35 cellular contexts compared by ENCODE assay signal in genomic region chr1:242542271-242542670, GRCh38. TPM values are rescaled to one million over a fixed set of nuclear protein-coding genes. Genes with fewer than 3 reads are reported as not detected.
"Had no signal": no experiment of that assay in that cellular context is flagged by ENCODE, and none has a peak within 500 bp of the region (broad histone marks: within the 10 kb centered on the region; RNA-seq: fewer than 3 reads in every experiment).

No MANE protein-coding gene starts in this region.

- H3K4me3 Mint-ChIP-seq: activated CD8-positive, alpha-beta T cell treated with anti-CD3 and anti-CD28 coated beads for 36 hours; activated naive CD4-positive, alpha-beta T cell treated with anti-CD3 and anti-CD28 coated beads, Interleukin-2, amount 50 U/mL, for 24 hours; activated naive CD8-positive, alpha-beta T cell treated with anti-CD3 and anti-CD28 coated beads for 36 hours; activated naive CD8-positive, alpha-beta T cell treated with anti-CD3 and anti-CD28 coated beads, Interleukin-2, amount 50 U/mL, for 24 hours; activated T-cell treated with anti-CD3 and anti-CD28 coated beads, Interleukin-2, amount 50 U/mL, for 4 hours; activated T-helper 17 cell treated with anti-CD3 and anti-CD28 coated beads, Interleukin-2, amount 50 U/mL, for 72 hours; effector memory CD8-positive, alpha-beta T cell; T-helper 17 cell; T-helper 2 cell treated with Interferon-gamma antibody and Interleukin-4, amounts not matched to agents 5 μg/mL and 100 μg/mL, for 36 hours had no signal

- ATAC-seq: activated CD8-positive, alpha-beta T cell treated with anti-CD3 and anti-CD28 coated beads for 36 hours; activated naive CD8-positive, alpha-beta T cell treated with anti-CD3 and anti-CD28 coated beads, Interleukin-2, amount 50 U/mL, for 24 hours; activated T-cell treated with anti-CD3 and anti-CD28 coated beads, Interleukin-2, amount 50 U/mL, for 4 hours; activated T-helper 17 cell treated with anti-CD3 and anti-CD28 coated beads, Interleukin-2, amount 50 U/mL, for 72 hours; body of pancreas; effector memory CD8-positive, alpha-beta T cell; gastroesophageal sphincter; heart right ventricle; T-helper 17 cell had no signal

- H3K4me1 ChIP-seq: adrenal gland, body of pancreas, esophagus muscularis mucosa, gastroesophageal sphincter, heart right ventricle had no signal

- H3K4me1 Mint-ChIP-seq: activated naive CD4-positive, alpha-beta T cell treated with anti-CD3 and anti-CD28 coated beads, Interleukin-2, amount 50 U/mL, for 24 hours; activated naive CD8-positive, alpha-beta T cell treated with anti-CD3 and anti-CD28 coated beads for 36 hours; activated naive CD8-positive, alpha-beta T cell treated with anti-CD3 and anti-CD28 coated beads, Interleukin-2, amount 50 U/mL, for 24 hours; activated T-helper 17 cell treated with anti-CD3 and anti-CD28 coated beads, Interleukin-2, amount 50 U/mL, for 72 hours; T-helper 17 cell had no signal

- H3K27me3 Mint-ChIP-seq: activated T-helper 17 cell treated with anti-CD3 and anti-CD28 coated beads, Interleukin-2, amount 50 U/mL, for 72 hours; effector memory CD8-positive, alpha-beta T cell had no signal

- H3K27ac ChIP-seq: adrenal gland, body of pancreas, esophagus muscularis mucosa, gastroesophageal sphincter, heart right ventricle, WERI-Rb-1 had no signal

- H3K9me3 Mint-ChIP-seq: activated CD8-positive, alpha-beta T cell treated with anti-CD3 and anti-CD28 coated beads for 36 hours; activated naive CD4-positive, alpha-beta T cell treated with anti-CD3 and anti-CD28 coated beads, Interleukin-2, amount 50 U/mL, for 24 hours; activated naive CD8-positive, alpha-beta T cell treated with anti-CD3 and anti-CD28 coated beads for 36 hours; activated naive CD8-positive, alpha-beta T cell treated with anti-CD3 and anti-CD28 coated beads, Interleukin-2, amount 50 U/mL, for 24 hours; activated T-cell treated with anti-CD3 and anti-CD28 coated beads, Interleukin-2, amount 50 U/mL, for 4 hours; activated T-helper 17 cell treated with anti-CD3 and anti-CD28 coated beads, Interleukin-2, amount 50 U/mL, for 72 hours; effector memory CD8-positive, alpha-beta T cell; T-helper 2 cell treated with Interferon-gamma antibody and Interleukin-4, amounts not matched to agents 5 μg/mL and 100 μg/mL, for 36 hours had no signal

- H3K4me3 ChIP-seq: adrenal gland, body of pancreas, esophagus muscularis mucosa, gastroesophageal sphincter, heart right ventricle had no signal

- H3K27ac Mint-ChIP-seq: activated CD8-positive, alpha-beta T cell treated with anti-CD3 and anti-CD28 coated beads for 36 hours; activated naive CD4-positive, alpha-beta T cell treated with anti-CD3 and anti-CD28 coated beads, Interleukin-2, amount 50 U/mL, for 24 hours; activated naive CD8-positive, alpha-beta T cell treated with anti-CD3 and anti-CD28 coated beads for 36 hours; activated naive CD8-positive, alpha-beta T cell treated with anti-CD3 and anti-CD28 coated beads, Interleukin-2, amount 50 U/mL, for 24 hours; activated T-helper 17 cell treated with anti-CD3 and anti-CD28 coated beads, Interleukin-2, amount 50 U/mL, for 72 hours; effector memory CD8-positive, alpha-beta T cell; T-helper 17 cell; T-helper 2 cell treated with Interferon-gamma antibody and Interleukin-4, amounts not matched to agents 5 μg/mL and 100 μg/mL, for 36 hours had no signal

- H3K36me3 Mint-ChIP-seq: activated naive CD4-positive, alpha-beta T cell treated with anti-CD3 and anti-CD28 coated beads, Interleukin-2, amount 50 U/mL, for 24 hours; activated naive CD8-positive, alpha-beta T cell treated with anti-CD3 and anti-CD28 coated beads for 36 hours had no signal

- H3K36me3 ChIP-seq: adrenal gland, esophagus muscularis mucosa, gastroesophageal sphincter, heart right ventricle, WERI-Rb-1 had no signal

- DNase-seq: activated CD4-positive, alpha-beta T cell treated with anti-CD3 and anti-CD28 coated beads for 48 hours; activated CD4-positive, alpha-beta T cell treated with anti-CD3 and anti-CD28 coated beads, Interleukin-2, amount 50 U/mL, for 1 hour; activated CD4-positive, alpha-beta T cell treated with anti-CD3 and anti-CD28 coated beads, Interleukin-2, amount 50 U/mL, for 48 hours; activated CD4-positive, CD25-positive, alpha-beta regulatory T cell; activated CD8-positive, alpha-beta memory T cell treated with anti-CD3 and anti-CD28 coated beads for 24 hours; activated CD8-positive, alpha-beta T cell treated with anti-CD3 and anti-CD28 coated beads for 36 hours; activated effector memory CD4-positive, alpha-beta T cell treated with Interleukin-2 at 50 U/mL for 16 hours; activated gamma-delta T cell treated with Interleukin-2 at 50 U/mL for 16 hours; activated naive CD4-positive, alpha-beta T cell treated with Interleukin-2 at 50 U/mL for 16 hours; activated naive CD8-positive, alpha-beta T cell treated with anti-CD3 and anti-CD28 coated beads for 36 hours; activated naive CD8-positive, alpha-beta T cell treated with anti-CD3 and anti-CD28 coated beads, Interleukin-2, amount 50 U/mL, for 24 hours; activated T-cell treated with anti-CD3 and anti-CD28 coated beads, Interleukin-2, amount 50 U/mL, for 4 hours; adrenal gland; amygdala; aorta; body of pancreas; caudate nucleus; cortex of kidney; dermis blood vessel endothelial cell; effector CD4-positive, alpha-beta T cell; effector memory CD8-positive, alpha-beta T cell; erythroblast; foreskin melanocyte; heart right ventricle; T-helper 1 cell; T-helper 17 cell; T1000; WERI-Rb-1 had no signal

- H3K9me3 ChIP-seq: adrenal gland, body of pancreas, esophagus muscularis mucosa, gastroesophageal sphincter, heart right ventricle had no signal

- FAIRE-seq: colon had no signal

RNA-seq across cellular contexts. Expression of gene PLD5, which starts 17.8 kb away (rescaled TPM):
- total RNA-seq: activated CD8-positive, alpha-beta T cell treated with anti-CD3 and anti-CD28 coated beads for 36 hours; activated naive CD8-positive, alpha-beta T cell treated with anti-CD3 and anti-CD28 coated beads for 36 hours; activated T-cell treated with anti-CD3 and anti-CD28 coated beads, Interleukin-2, amount 50 U/mL, for 4 hours; activated T-helper 17 cell treated with anti-CD3 and anti-CD28 coated beads, Interleukin-2, amount 50 U/mL, for 72 hours; chondrocyte; dermis blood vessel endothelial cell; T-helper 17 cell had no signal
